In the genomic region with DNA sequence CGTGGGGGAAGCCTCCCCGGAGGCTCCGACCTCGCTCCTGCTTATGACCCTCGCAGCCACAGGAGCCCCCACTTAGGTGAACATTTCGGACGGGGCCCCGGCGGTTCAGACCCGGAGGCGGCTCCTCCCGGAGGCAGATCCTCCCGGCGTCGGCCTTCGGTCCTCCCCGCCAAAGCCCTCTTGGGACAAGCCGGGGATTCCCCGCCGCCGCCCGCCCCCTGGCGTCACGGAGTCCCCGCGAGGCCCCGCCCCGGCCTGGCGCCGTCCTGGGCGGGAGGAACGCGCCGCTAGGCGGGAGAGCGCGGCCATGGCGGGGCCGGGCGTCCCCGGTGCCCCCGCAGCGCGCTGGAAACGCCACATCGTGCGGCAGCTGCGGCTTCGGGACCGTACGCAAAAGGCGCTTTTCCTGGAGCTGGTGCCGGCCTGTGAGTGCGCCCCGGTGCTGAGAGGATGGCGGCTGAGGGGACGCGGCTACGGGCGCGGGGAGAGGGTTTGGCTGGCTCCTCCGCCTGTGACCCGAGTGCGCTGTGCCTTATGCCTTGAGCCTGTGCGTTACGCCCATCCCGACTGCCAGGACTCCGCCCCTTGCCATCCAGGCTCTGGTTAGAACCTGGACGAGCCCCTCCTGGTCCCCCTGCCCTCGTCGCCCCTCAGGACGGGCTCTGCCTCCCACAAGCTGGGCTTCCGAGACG, we compare ENCODE assay signal across 7 cellular contexts. TPM values are rescaled to one million over a fixed set of nuclear protein-coding genes. Genes with fewer than 3 reads are reported as not detected.
DNase-seq lines count a peak whose midpoint lies in the region; ATAC-seq and TF ChIP-seq lines count a peak whose summit lies in the region.

Gene ATG16L2 (plus strand): TSS at position 273 of the 692 bp plus-strand sequence. CDS start 35 bp downstream, at position 308.

- peak; percentile 38 for TF ChIP-seq CTCF in GM13976 (IDR thresholded peaks at IDR 0.05; ENCODE audit: borderline replicate concordance, control extremely low read depth, extremely low read depth, insufficient read depth, missing control alignments)
- TF ChIP-seq CTCF in ascending aorta (IDR thresholded peaks at IDR 0.05), result peak; percentile 7 to 61 (median 22)
- TF ChIP-seq CTCF in hepatocyte (IDR thresholded peaks at IDR 0.05; ENCODE audit: poor library complexity), result peak; percentile 7
- TF ChIP-seq CTCF in retinal pigment epithelial cell (conservative IDR thresholded peaks at IDR 0.05; ENCODE audit: low read depth, low read length), result no peak

- peak within 1 kb of the TSS; percentile 81 to 85 for H3K4me3 ChIP-seq in ascending aorta
- H3K4me3 ChIP-seq in hepatocyte, result peak within 1 kb of the TSS; percentile 98
- peak within 1 kb of the TSS; percentile 78 for H3K4me3 ChIP-seq in retinal pigment epithelial cell (ENCODE audit: low read length)

- H3K4me1 ChIP-seq in ascending aorta (peaks cover 10 to 29% of the 10 kb centered on the region in 2 donors), hepatocyte (ENCODE audit: insufficient read depth) (peaks cover 28% of the 10 kb centered on the region)

- peak within 1 kb of the TSS; percentile 99 for H3K4me2 ChIP-seq in hepatocyte

- H4K20me1 ChIP-seq in hepatocyte (ENCODE audit: insufficient read depth, poor library complexity, severe bottlenecking), result no peaks in the 10 kb centered on the region

- H3K36me3 ChIP-seq in ascending aorta (peaks cover 16 to 18% of the 10 kb centered on the region in 2 donors), hepatocyte (replicated peaks; ENCODE audit: insufficient read depth, low read depth) (no peaks in the 10 kb centered on the region)

- 2% methylated on average over 43 of the region's 74 CpGs for WGBS in hepatocyte (ENCODE audit: low lambda C conversion rate, missing lambda C conversion rate)

- peak within 1 kb of the TSS; percentile 95 for H2AFZ ChIP-seq in hepatocyte

- in situ Hi-C loops in GM13976 (cut with MboI; ENCODE audit: low sequenced_read_pairs, unreplicated experiment), result no loop called here

- peak; percentile 70 for ATAC-seq in HG02759 (IDR thresholded peaks at IDR 0.05; ENCODE audit: unreplicated experiment)

- H3K9me3 ChIP-seq in ascending aorta (no peaks in the 10 kb centered on the region), hepatocyte (ENCODE audit: low read depth) (no peaks in the 10 kb centered on the region)

- H3K79me2 ChIP-seq in hepatocyte, result peaks cover 33% of the 10 kb centered on the region

- DNase-seq in GM13976 (ENCODE audit: low spot score) (peak; percentile 96), NCI-H1417 treated with DMSO at 0.1 percent for 48 hours (lab: John Stamatoyannopoulos, UW) (peak; percentile 58), T-helper 22 cell (ENCODE audit: low read depth) (peak; percentile 79), ascending aorta (ENCODE audit: low spot score in 2 of 2) (peak in 1 of 2 donors; percentile 88), hepatocyte (ENCODE audit: low spot score) (peak; percentile 95), retinal pigment epithelial cell (ENCODE audit: low read depth) (no peak)

- intact Hi-C loops in ascending aorta (cut with DNase I), result loop anchor here (1.0 kb wide), 3 partner anchors 21 to 92 kb away; partner anchors contain the start of gene ARAP1

- H3K27me3 ChIP-seq in ascending aorta (no peaks in the 10 kb centered on the region), hepatocyte (no peaks in the 10 kb centered on the region)

- H3K27ac ChIP-seq in ascending aorta (peak within 1 kb of the TSS; percentile 92 to 96), hepatocyte (peak within 1 kb of the TSS; percentile 99)

- no peaks in the 10 kb centered on the region for H3K9me2 ChIP-seq in hepatocyte (replicated peaks; ENCODE audit: insufficient read depth)

RNA-seq across cellular contexts. Expression of gene ATG16L2, which starts in this region (rescaled TPM):
- total RNA-seq in ascending aorta (21.2 TPM), hepatocyte (8.2 and 11.5 TPM in 2 replicates)
- polyA plus RNA-seq in hepatocyte, result 20.3 and 27.6 TPM in 2 replicates
